9 cellular contexts compared by ENCODE assay signal in genomic region chrX:149512225-149512885, GRCh38. TPM values are rescaled to one million over a fixed set of nuclear protein-coding genes. Genes with fewer than 3 reads are reported as not detected.
DNase-seq lines count a peak whose midpoint lies in the region; ATAC-seq and TF ChIP-seq lines count a peak whose summit lies in the region.
"Had no signal": no experiment of that assay in that cellular context is flagged by ENCODE, and none has a peak within 500 bp of the region (broad histone marks: within the 10 kb centered on the region; RNA-seq: fewer than 3 reads in every experiment).

No MANE protein-coding gene starts in this region.

- H3K4me1 Mint-ChIP-seq in CD4-positive, CD25-positive, alpha-beta regulatory T cell, result peaks cover 6 to 12% (median 10%) of the 10 kb centered on the region in 4 donors
- peaks cover 38% of the 10 kb centered on the region for H3K4me1 Mint-ChIP-seq in nephron progenitor cell

- TF ChIP-seq CTCF in esophagus squamous epithelium (IDR thresholded peaks at IDR 0.05) (peak in 5 of 6 experiments; percentile 48 to 69 (median 55)), nephron progenitor cell (IDR thresholded peaks at IDR 0.05) (peak; percentile 37)

- no peaks in the 10 kb centered on the region for H3K27me3 ChIP-seq in CD4-positive, CD25-positive, alpha-beta regulatory T cell (ENCODE audit: control insufficient read depth, insufficient read depth, low read length)
- H3K27me3 ChIP-seq in esophagus squamous epithelium, result no peaks in the 10 kb centered on the region

- DNase-seq in CD4-positive, CD25-positive, alpha-beta regulatory T cell, result peak; percentile 49 to 69 (median 53)
- DNase-seq in NCI-H748 treated with DMSO at 0.1 percent for 48 hours (lab: John Stamatoyannopoulos, UW) (peak; percentile 28), activated T-cell treated with anti-CD3 and anti-CD28 coated beads for 1 hour (ENCODE audit: low read depth) (peak; percentile 26), esophagus squamous epithelium (lab: John Stamatoyannopoulos, UW) (no peak), nephron progenitor cell (peak; percentile 49)

- peak overlapping the region; percentile 33 for H3K27ac ChIP-seq in CD4-positive, CD25-positive, alpha-beta regulatory T cell (ENCODE audit: insufficient read depth, low read length, poor library complexity, severe bottlenecking)
- H3K27ac ChIP-seq in esophagus squamous epithelium, result peak overlapping the region in 3 of 4 donors; percentile 61 to 80 (median 78)
- H3K27ac ChIP-seq: SK-N-MC had no signal

- intact Hi-C loops in esophagus squamous epithelium (cut with DNase I), result no loop called here

- H3K9me3 ChIP-seq in CD4-positive, CD25-positive, alpha-beta regulatory T cell (ENCODE audit: control insufficient read depth in 2 of 2, low read length in 2 of 2), result no peaks in the 10 kb centered on the region
- H3K9me3 ChIP-seq in esophagus squamous epithelium, result no peaks in the 10 kb centered on the region

- H3K4me3 ChIP-seq in CD4-positive, CD25-positive, alpha-beta regulatory T cell (ENCODE audit: low read depth, low read length), result no peak overlapping the region
- no peak overlapping the region for H3K4me3 ChIP-seq in esophagus squamous epithelium
- H3K4me3 ChIP-seq: SK-N-MC had no signal

- no peak for TF ChIP-seq POLR2A in esophagus squamous epithelium (IDR thresholded peaks at IDR 0.05)

- peak overlapping the region in 1 of 3 donors; percentile 82 for H3K27ac Mint-ChIP-seq in CD4-positive, CD25-positive, alpha-beta regulatory T cell
- no peak overlapping the region for H3K27ac Mint-ChIP-seq in nephron progenitor cell

- 66% methylated on average over 4 of the region's 4 CpGs; no CpG with 5 or more reads in 1 of the 2 donors for WGBS in esophagus squamous epithelium, 2 donors

- H3K4me3 Mint-ChIP-seq in CD4-positive, CD25-positive, alpha-beta regulatory T cell, result no peak overlapping the region
- H3K4me3 Mint-ChIP-seq in nephron progenitor cell, result no peak overlapping the region

- H3K4me1 ChIP-seq in CD4-positive, CD25-positive, alpha-beta regulatory T cell (ENCODE audit: control insufficient read depth, insufficient read depth, low read length, poor library complexity, severe bottlenecking), result peaks cover 7% of the 10 kb centered on the region
- peaks cover 0 to 40% (median 3%) of the 10 kb centered on the region in 3 donors for H3K4me1 ChIP-seq in esophagus squamous epithelium

- H3K27me3 Mint-ChIP-seq in CD4-positive, CD25-positive, alpha-beta regulatory T cell, result no peaks in the 10 kb centered on the region
- H3K27me3 Mint-ChIP-seq in nephron progenitor cell (ENCODE audit: low read depth, poor library complexity), result peaks cover 13% of the 10 kb centered on the region

- H3K9me3 Mint-ChIP-seq in CD4-positive, CD25-positive, alpha-beta regulatory T cell, result no peaks in the 10 kb centered on the region
- H3K9me3 Mint-ChIP-seq in nephron progenitor cell, result peaks cover 46% of the 10 kb centered on the region

- ATAC-seq in CD4-positive, CD25-positive, alpha-beta regulatory T cell (ENCODE audit: low read depth in 2 of 2), result peak; percentile 77 to 81
- ATAC-seq in GM19025 (IDR thresholded peaks at IDR 0.05; ENCODE audit: low read depth, unreplicated experiment), result peak; percentile 83
- ATAC-seq in HG03139 (IDR thresholded peaks at IDR 0.05; ENCODE audit: unreplicated experiment), result peak; percentile 72
- no peak for ATAC-seq in GM21737 (IDR thresholded peaks at IDR 0.05; ENCODE audit: unreplicated experiment)

- H3K36me3 ChIP-seq in CD4-positive, CD25-positive, alpha-beta regulatory T cell (ENCODE audit: control insufficient read depth, insufficient read depth, low read length), result no peaks in the 10 kb centered on the region
- H3K36me3 ChIP-seq in esophagus squamous epithelium, result no peaks in the 10 kb centered on the region

- H3K36me3 Mint-ChIP-seq in CD4-positive, CD25-positive, alpha-beta regulatory T cell, result no peaks in the 10 kb centered on the region
- H3K36me3 Mint-ChIP-seq in nephron progenitor cell (ENCODE audit: low read depth), result peaks cover 6% of the 10 kb centered on the region

RNA-seq across cellular contexts. Expression of gene IDS, which starts 7.2 kb away (rescaled TPM):
- 287 TPM for total RNA-seq in CD4-positive, CD25-positive, alpha-beta regulatory T cell
- 100 to 1,000 TPM; 116 to 147 (median 130) TPM for polyA plus RNA-seq in CD4-positive, CD25-positive, alpha-beta regulatory T cell
- total RNA-seq in esophagus squamous epithelium, result 10 to 100 TPM; 24.8 to 46.0 (median 30.4) TPM

RNA-seq across cellular contexts. Expression of gene EOLA1, which starts 28.5 kb away (rescaled TPM):
- 81.3 TPM for total RNA-seq in CD4-positive, CD25-positive, alpha-beta regulatory T cell
- polyA plus RNA-seq in CD4-positive, CD25-positive, alpha-beta regulatory T cell, result 10 to 100 TPM; 25.6 to 37.7 (median 32.3) TPM
- 10 to 100 TPM in 3 of 4 donors, 1 to 10 TPM in 1; 9.0 to 15.1 (median 12.1) TPM for total RNA-seq in esophagus squamous epithelium

RNA-seq across cellular contexts. Expression of gene HSFX3, which starts 37.4 kb away (rescaled TPM):
- total RNA-seq in CD4-positive, CD25-positive, alpha-beta regulatory T cell, result not detected
- polyA plus RNA-seq in CD4-positive, CD25-positive, alpha-beta regulatory T cell, result not detected
- not detected for total RNA-seq in esophagus squamous epithelium
